Comparison of ENCODE assay signal across 1 cellular context in genomic region chr1:43958351-43959255, GRCh38.
TF ChIP-seq lines count a peak whose summit lies in the region.

No MANE protein-coding gene starts in this region.

TF ChIP-seq in HEK293, 187 proteins besides CTCF, POLR2A, EP300 and RAD21 (continued from another document and continues in another):
- TF ChIP-seq ZNF704 (tag by site-specific recombination; IDR thresholded peaks at IDR 0.05) (no peak), ZFHX2 (tag by site-specific recombination; conservative IDR thresholded peaks at IDR 0.05) (peak; percentile 99), ZNF184 (tag by site-specific recombination; IDR thresholded peaks at IDR 0.05) (no peak), HIC1 (tag by site-specific recombination; IDR thresholded peaks at IDR 0.05) (peak; percentile 81), ZBTB20 (tag by site-specific recombination; IDR thresholded peaks at IDR 0.05) (no peak), TSHZ1 (tag by site-specific recombination; IDR thresholded peaks at IDR 0.05; ENCODE audit: borderline replicate concordance) (0 out of 2 replicates have a peak, but pooled peaks have one; percentile 27), ZNF248 (tag by site-specific recombination; IDR thresholded peaks at IDR 0.05) (no peak), INSM2 (tag by site-specific recombination; IDR thresholded peaks at IDR 0.05) (peak; percentile 81), ZNF221 (tag by site-specific recombination; IDR thresholded peaks at IDR 0.05; ENCODE audit: borderline replicate concordance) (no peak), ZNF398 (tag by site-specific recombination; IDR thresholded peaks at IDR 0.05) (peak; percentile 45; the same call in 1 of the 2 replicates), GLI4 (tag by site-specific recombination; IDR thresholded peaks at IDR 0.05) (no peak), ZBTB7A (tag by site-specific recombination; IDR thresholded peaks at IDR 0.05; ENCODE audit: low read depth) (no peak), ZNF18 (tag by site-specific recombination; IDR thresholded peaks at IDR 0.05) (no peak), IKZF3 (tag by site-specific recombination; IDR thresholded peaks at IDR 0.05) (no peak), ZBTB8A (tag by site-specific recombination; IDR thresholded peaks at IDR 0.05) (0 out of 2 replicates have a peak, but pooled peaks have one; percentile 32), KLF10 (tag by site-specific recombination; IDR thresholded peaks at IDR 0.05) (peak; percentile 53), PRDM10 (tag by site-specific recombination; IDR thresholded peaks at IDR 0.05) (no peak), ZNF623 (tag by site-specific recombination; IDR thresholded peaks at IDR 0.05) (no peak), ZNF639 (tag by site-specific recombination; IDR thresholded peaks at IDR 0.05) (peak; percentile 77; the same call in 1 of the 2 replicates), EGR2 (tag by site-specific recombination; IDR thresholded peaks at IDR 0.05; ENCODE audit: low read depth) (peak; percentile 98), ZNF629 (tag by site-specific recombination; IDR thresholded peaks at IDR 0.05) (peak; percentile 98), ZNF341 (tag by site-specific recombination; IDR thresholded peaks at IDR 0.05; ENCODE audit: low read depth) (no peak), ZXDB (tag by site-specific recombination; IDR thresholded peaks at IDR 0.05) (no peak), FEZF1 (tag by site-specific recombination; IDR thresholded peaks at IDR 0.05) (no peak), ZNF37A (tag by site-specific recombination; IDR thresholded peaks at IDR 0.05) (no peak), ZBTB6 (tag by site-specific recombination; IDR thresholded peaks at IDR 0.05) (no peak), ZNF544 (tag by site-specific recombination; IDR thresholded peaks at IDR 0.05) (no peak), ZNF530 (tag by site-specific recombination; IDR thresholded peaks at IDR 0.05; ENCODE audit: low read depth) (no peak), SCRT2 (tag by site-specific recombination; IDR thresholded peaks at IDR 0.05) (peak; percentile 96), ZNF311 (tag by site-specific recombination; IDR thresholded peaks at IDR 0.05; ENCODE audit: borderline replicate concordance) (no peak), ZFP69B (tag by site-specific recombination; IDR thresholded peaks at IDR 0.05) (peak; percentile 45; the same call in 1 of the 2 replicates), TCF7L2 (IDR thresholded peaks at IDR 0.05; ENCODE audit: borderline replicate concordance, low read depth, low read length) (no peak), ATF2 (tag by site-specific recombination; IDR thresholded peaks at IDR 0.05; ENCODE audit: low read depth) (peak; percentile 96), SP7 (tag by site-specific recombination; IDR thresholded peaks at IDR 0.05) (peak; percentile 81), ZNF266 (tag by site-specific recombination; IDR thresholded peaks at IDR 0.05; ENCODE audit: low read depth) (no peak)
